39 cellular contexts compared by ENCODE assay signal in the genomic region with DNA sequence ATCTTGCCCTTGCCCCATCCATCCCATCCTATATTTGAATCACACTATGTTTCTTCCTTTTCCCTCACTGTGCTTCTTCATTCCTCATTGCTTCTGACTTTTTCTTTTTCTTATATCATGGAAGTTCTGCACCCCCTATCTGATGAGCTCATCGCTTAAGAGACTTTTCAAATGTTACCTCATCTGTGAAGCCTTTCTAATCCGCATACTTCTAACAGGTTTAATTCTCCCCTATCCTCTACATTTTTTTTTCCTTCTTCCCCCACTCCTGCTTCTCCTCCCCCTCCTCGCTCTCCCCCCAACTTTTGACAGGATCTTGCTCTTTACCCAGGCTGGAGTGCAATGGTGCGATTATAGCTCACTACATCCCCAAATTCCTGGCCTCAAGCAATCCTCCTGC.
"Had no signal": no experiment of that assay in that cellular context is flagged by ENCODE, and none has a peak within 500 bp of the region (broad histone marks: within the 10 kb centered on the region; RNA-seq: fewer than 3 reads in every experiment).

No MANE protein-coding gene starts in this region.

- H3K27me3 ChIP-seq: adrenal gland, cardiac muscle cell had no signal

- H3K9me3 Mint-ChIP-seq: activated CD4-positive, alpha-beta memory T cell treated with anti-CD3 and anti-CD28 coated beads, Interleukin-2, amount 10 ng/mL, durations not matched to agents 7 days and 5 days; activated CD4-positive, alpha-beta T cell treated with anti-CD3 and anti-CD28 coated beads, Interleukin-2, amount 10 ng/mL, durations not matched to agents 7 days and 5 days; activated naive CD4-positive, alpha-beta T cell treated with anti-CD3 and anti-CD28 coated beads for 36 hours; activated naive CD4-positive, alpha-beta T cell treated with anti-CD3 and anti-CD28 coated beads, Interleukin-2, amount 50 U/mL, for 72 hours; activated naive CD8-positive, alpha-beta T cell treated with anti-CD3 and anti-CD28 coated beads for 36 hours; activated T-cell treated with anti-CD3 and anti-CD28 coated beads, Interleukin-2, amount 50 U/mL, for 24 hours; activated T-helper 17 cell treated with anti-CD3 and anti-CD28 coated beads, Interleukin-2, amount 50 U/mL, for 72 hours; brain; central memory CD8-positive, alpha-beta T cell; T-helper 1 cell treated with Interleukin-12 subunit alpha and Interleukin-12 subunit beta and Interleukin-4 antibody, amounts not matched to agents 30 μg/mL and 1 μg/mL, for 36 hours; T-helper 2 cell treated with Interferon-gamma antibody and Interleukin-4, amounts not matched to agents 5 μg/mL and 100 μg/mL, for 36 hours; WTC11 had no signal

- H3K9me3 ChIP-seq: adrenal gland had no signal

- H3K4me1 Mint-ChIP-seq: activated CD4-positive, alpha-beta memory T cell treated with anti-CD3 and anti-CD28 coated beads, Interleukin-2, amount 10 ng/mL, durations not matched to agents 7 days and 5 days; activated CD4-positive, alpha-beta T cell treated with anti-CD3 and anti-CD28 coated beads for 36 hours; activated CD4-positive, alpha-beta T cell treated with anti-CD3 and anti-CD28 coated beads, Interleukin-2, amount 10 ng/mL, durations not matched to agents 7 days and 5 days had no signal

- DNase-seq: activated CD4-positive, alpha-beta memory T cell treated with anti-CD3 and anti-CD28 coated beads, Interleukin-2, amount 10 ng/mL, durations not matched to agents 7 days and 5 days; activated CD4-positive, alpha-beta T cell treated with anti-CD3 and anti-CD28 coated beads for 1 hour; activated CD4-positive, alpha-beta T cell treated with anti-CD3 and anti-CD28 coated beads for 36 hours; activated CD4-positive, alpha-beta T cell treated with anti-CD3 and anti-CD28 coated beads for 48 hours; activated CD4-positive, alpha-beta T cell treated with anti-CD3 and anti-CD28 coated beads, Interleukin-2, amount 10 ng/mL, durations not matched to agents 7 days and 5 days; activated CD4-positive, alpha-beta T cell treated with anti-CD3 and anti-CD28 coated beads, Interleukin-2, amount 50 U/mL, for 48 hours; activated CD4-positive, CD25-positive, alpha-beta regulatory T cell; activated CD8-positive, alpha-beta memory T cell treated with anti-CD3 and anti-CD28 coated beads for 24 hours; activated CD8-positive, alpha-beta memory T cell treated with anti-CD3 and anti-CD28 coated beads, Interleukin-2, amount 10 ng/mL, durations not matched to agents 7 days and 5 days; activated CD8-positive, alpha-beta memory T cell treated with anti-CD3 and anti-CD28 coated beads, Interleukin-2, amount 50 U/mL, for 48 hours; activated CD8-positive, alpha-beta T cell treated with anti-CD3 and anti-CD28 coated beads, Interleukin-2, amount 10 ng/mL, durations not matched to agents 7 days and 5 days; activated effector memory CD4-positive, alpha-beta T cell treated with anti-CD3 and anti-CD28 coated beads, Interleukin-2, amount 50 U/mL, for 16 hours; activated gamma-delta T cell treated with Interleukin-2 at 50 U/mL for 16 hours; activated naive CD4-positive, alpha-beta T cell; activated naive CD4-positive, alpha-beta T cell treated with anti-CD3 and anti-CD28 coated beads for 36 hours; activated naive CD4-positive, alpha-beta T cell treated with anti-CD3 and anti-CD28 coated beads, Interleukin-2, amount 50 U/mL, for 16 hours; activated naive CD8-positive, alpha-beta T cell treated with anti-CD3 and anti-CD28 coated beads for 36 hours; activated T-cell treated with anti-CD3 and anti-CD28 coated beads, Interleukin-2, amount 50 U/mL, for 24 hours; activated T-cell treated with anti-CD3 and anti-CD28 coated beads, Interleukin-2, amount 50 U/mL, for 48 hours; adrenal gland; amniotic stem cell; aorta; caudate nucleus; cerebellar nuclear complex; T-helper 1 cell; T-helper 2 cell; T-helper 9 cell had no signal

- ATAC-seq: activated CD4-positive, alpha-beta T cell treated with anti-CD3 and anti-CD28 coated beads for 36 hours; activated CD4-positive, CD25-positive, alpha-beta regulatory T cell treated with anti-CD3 and anti-CD28 coated beads, Interleukin-2, amount 50 U/mL, for 24 hours; activated CD8-positive, alpha-beta memory T cell treated with anti-CD3 and anti-CD28 coated beads, Interleukin-2, amount 10 ng/mL, durations not matched to agents 7 days and 5 days; activated CD8-positive, alpha-beta T cell treated with anti-CD3 and anti-CD28 coated beads, Interleukin-2, amount 10 ng/mL, durations not matched to agents 7 days and 5 days; activated naive CD4-positive, alpha-beta T cell treated with anti-CD3 and anti-CD28 coated beads, Interleukin-2, amount 50 U/mL, for 72 hours; activated T-helper 17 cell treated with anti-CD3 and anti-CD28 coated beads, Interleukin-2, amount 50 U/mL, for 72 hours; WTC11 had no signal

- H3K36me3 Mint-ChIP-seq: activated naive CD4-positive, alpha-beta T cell treated with anti-CD3 and anti-CD28 coated beads, Interleukin-2, amount 50 U/mL, for 72 hours; WTC11 had no signal

- FAIRE-seq: bronchial epithelial cell, TTC549 had no signal

- H3K36me3 ChIP-seq: adrenal gland, cardiac muscle cell had no signal

- H3K4me3 ChIP-seq: adrenal gland, cardiac muscle cell had no signal

- H3K27ac Mint-ChIP-seq: activated CD4-positive, alpha-beta memory T cell treated with anti-CD3 and anti-CD28 coated beads, Interleukin-2, amount 10 ng/mL, durations not matched to agents 7 days and 5 days; activated CD4-positive, alpha-beta T cell treated with anti-CD3 and anti-CD28 coated beads for 36 hours; activated CD8-positive, alpha-beta memory T cell treated with anti-CD3 and anti-CD28 coated beads, Interleukin-2, amount 10 ng/mL, durations not matched to agents 7 days and 5 days; activated CD8-positive, alpha-beta T cell treated with anti-CD3 and anti-CD28 coated beads, Interleukin-2, amount 10 ng/mL, durations not matched to agents 7 days and 5 days; activated naive CD4-positive, alpha-beta T cell treated with anti-CD3 and anti-CD28 coated beads for 36 hours; activated naive CD4-positive, alpha-beta T cell treated with anti-CD3 and anti-CD28 coated beads, Interleukin-2, amount 50 U/mL, for 72 hours; activated naive CD8-positive, alpha-beta T cell treated with anti-CD3 and anti-CD28 coated beads for 36 hours; activated T-cell treated with anti-CD3 and anti-CD28 coated beads, Interleukin-2, amount 50 U/mL, for 24 hours; activated T-helper 17 cell treated with anti-CD3 and anti-CD28 coated beads, Interleukin-2, amount 50 U/mL, for 72 hours; brain; T-helper 1 cell treated with Interleukin-12 subunit alpha and Interleukin-12 subunit beta and Interleukin-4 antibody, amounts not matched to agents 30 μg/mL and 1 μg/mL, for 36 hours; T-helper 2 cell treated with Interferon-gamma antibody and Interleukin-4, amounts not matched to agents 5 μg/mL and 100 μg/mL, for 36 hours; WTC11 had no signal

- H3K27me3 Mint-ChIP-seq: activated CD4-positive, alpha-beta memory T cell treated with anti-CD3 and anti-CD28 coated beads, Interleukin-2, amount 10 ng/mL, durations not matched to agents 7 days and 5 days; activated CD4-positive, alpha-beta T cell treated with anti-CD3 and anti-CD28 coated beads for 36 hours; activated CD4-positive, alpha-beta T cell treated with anti-CD3 and anti-CD28 coated beads, Interleukin-2, amount 10 ng/mL, durations not matched to agents 7 days and 5 days; activated CD8-positive, alpha-beta memory T cell treated with anti-CD3 and anti-CD28 coated beads, Interleukin-2, amount 10 ng/mL, durations not matched to agents 7 days and 5 days; activated naive CD8-positive, alpha-beta T cell treated with anti-CD3 and anti-CD28 coated beads for 36 hours; activated T-cell treated with anti-CD3 and anti-CD28 coated beads, Interleukin-2, amount 50 U/mL, for 24 hours; activated T-helper 17 cell treated with anti-CD3 and anti-CD28 coated beads, Interleukin-2, amount 50 U/mL, for 72 hours; brain; central memory CD8-positive, alpha-beta T cell had no signal

- H3K4me3 Mint-ChIP-seq: activated CD4-positive, alpha-beta memory T cell treated with anti-CD3 and anti-CD28 coated beads, Interleukin-2, amount 10 ng/mL, durations not matched to agents 7 days and 5 days; activated CD4-positive, alpha-beta T cell treated with anti-CD3 and anti-CD28 coated beads for 36 hours; activated CD4-positive, alpha-beta T cell treated with anti-CD3 and anti-CD28 coated beads, Interleukin-2, amount 10 ng/mL, durations not matched to agents 7 days and 5 days; activated CD8-positive, alpha-beta memory T cell treated with anti-CD3 and anti-CD28 coated beads, Interleukin-2, amount 10 ng/mL, durations not matched to agents 7 days and 5 days; activated CD8-positive, alpha-beta T cell treated with anti-CD3 and anti-CD28 coated beads, Interleukin-2, amount 10 ng/mL, durations not matched to agents 7 days and 5 days; activated naive CD4-positive, alpha-beta T cell treated with anti-CD3 and anti-CD28 coated beads for 36 hours; activated naive CD8-positive, alpha-beta T cell treated with anti-CD3 and anti-CD28 coated beads for 36 hours; activated T-cell treated with anti-CD3 and anti-CD28 coated beads, Interleukin-2, amount 50 U/mL, for 24 hours; activated T-helper 17 cell treated with anti-CD3 and anti-CD28 coated beads, Interleukin-2, amount 50 U/mL, for 72 hours; brain; central memory CD8-positive, alpha-beta T cell; T-helper 1 cell treated with Interleukin-12 subunit alpha and Interleukin-12 subunit beta and Interleukin-4 antibody, amounts not matched to agents 30 μg/mL and 1 μg/mL, for 36 hours; T-helper 2 cell treated with Interferon-gamma antibody and Interleukin-4, amounts not matched to agents 5 μg/mL and 100 μg/mL, for 36 hours; WTC11 had no signal

- H3K27ac ChIP-seq: adrenal gland, cardiac muscle cell, VCaP had no signal
